In the genomic region with DNA sequence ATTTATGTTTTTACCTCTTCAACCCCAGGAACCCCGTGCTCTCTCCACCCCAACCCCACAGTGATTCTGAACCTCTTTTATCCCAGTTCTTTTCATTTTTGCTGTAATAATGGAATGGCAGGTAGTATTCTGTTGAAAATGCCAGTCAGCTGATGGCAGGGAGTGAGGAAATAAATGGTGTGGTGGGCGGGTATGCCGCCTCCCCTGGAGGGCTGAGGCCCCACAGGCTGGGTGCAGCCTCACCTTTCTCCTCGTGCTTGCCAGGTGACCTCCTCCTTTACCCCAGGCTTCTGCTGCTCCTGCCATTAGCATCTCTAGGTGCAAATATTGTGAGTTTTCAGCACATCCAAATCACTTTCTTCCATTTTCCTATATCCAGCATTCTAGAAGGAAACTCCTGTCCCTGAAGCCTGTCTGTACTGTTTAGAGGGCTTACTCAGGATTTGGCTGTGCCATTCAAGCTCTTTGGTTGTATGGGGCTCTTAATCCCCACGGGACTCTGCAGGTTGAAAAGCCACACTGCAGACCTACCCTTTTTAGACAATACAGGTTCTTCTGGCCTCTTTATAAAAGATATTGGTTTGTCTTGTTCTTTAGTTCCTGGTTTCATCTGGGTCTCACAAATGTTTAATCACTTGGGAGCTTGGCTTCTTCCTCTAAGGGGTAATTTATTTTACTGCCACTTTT, we compare ENCODE assay signal across 22 cellular contexts.
DNase-seq lines count a peak whose midpoint lies in the region; ATAC-seq and TF ChIP-seq lines count a peak whose summit lies in the region.
"Had no signal": no experiment of that assay in that cellular context is flagged by ENCODE, and none has a peak within 500 bp of the region (broad histone marks: within the 10 kb centered on the region; RNA-seq: fewer than 3 reads in every experiment).

No MANE protein-coding gene starts in this region.

- H3K36me3 Mint-ChIP-seq in CD8-positive, alpha-beta T cell: peaks cover 9% of the 10 kb centered on the region

- H3K4me3 ChIP-seq in BLaER1 treated with 17β-estradiol and CSF1 and Interleukin-3, amounts not matched to agents 10 nM and 100 nM: no peak overlapping the region
- H3K4me3 ChIP-seq in CD8-positive, alpha-beta T cell (ENCODE audit: low read depth, low read length): no peak overlapping the region
- no peak overlapping the region for H3K4me3 ChIP-seq in WERI-Rb-1 (ENCODE audit: low read depth, low read length)
- H3K4me3 ChIP-seq: upper lobe of left lung had no signal

- H3K4me2 ChIP-seq in BLaER1 treated with 17β-estradiol and CSF1 and Interleukin-3, amounts not matched to agents 10 nM and 100 nM: peak overlapping the region; percentile 18 to 70 (median 53); a peak in 19 of 22 replicates
- H3K4me2 ChIP-seq: KMS-11 had no signal

- H3K27me3 ChIP-seq in BLaER1 treated with 17β-estradiol and CSF1 and Interleukin-3, amounts not matched to agents 10 nM and 100 nM: no peaks in the 10 kb centered on the region
- H3K27me3 ChIP-seq in CD8-positive, alpha-beta T cell (ENCODE audit: insufficient read depth, low read length): no peaks in the 10 kb centered on the region
- no peaks in the 10 kb centered on the region for H3K27me3 ChIP-seq in WERI-Rb-1 (ENCODE audit: insufficient read depth, low read depth, severe bottlenecking)
- H3K27me3 ChIP-seq: BE2C, upper lobe of left lung had no signal

- peaks cover 77% of the 10 kb centered on the region for H3K4me1 Mint-ChIP-seq in CD8-positive, alpha-beta T cell (ENCODE audit: low read depth)

- CTCF ChIA-PET in CD8-positive, alpha-beta T cell (lab: Charles Lee): interaction anchor here (0.6 to 0.8 kb wide), 2 partner anchors 9 to 17 kb away, joined by 3 read pairs; no protein-coding TSS in a partner anchor

- in situ Hi-C loops in GM13976 (cut with MboI; ENCODE audit: low sequenced_read_pairs, unreplicated experiment): no loop called here

- peaks cover 7 to 33% (median 17%) of the 10 kb centered on the region in 11 experiments; a peak in 16 of 22 replicates for H3K36me3 ChIP-seq in BLaER1 treated with 17β-estradiol and CSF1 and Interleukin-3, amounts not matched to agents 10 nM and 100 nM
- H3K36me3 ChIP-seq in CD8-positive, alpha-beta T cell (ENCODE audit: insufficient read depth, low read length): no peaks in the 10 kb centered on the region
- H3K36me3 ChIP-seq in WERI-Rb-1: peaks cover 12% of the 10 kb centered on the region
- H3K36me3 ChIP-seq: upper lobe of left lung had no signal

- peaks cover 0 to 8% (median 0%) of the 10 kb centered on the region in 11 experiments; a peak in 2 of 22 replicates for H3K9me3 ChIP-seq in BLaER1 treated with 17β-estradiol and CSF1 and Interleukin-3, amounts not matched to agents 10 nM and 100 nM (replicated peaks in 1 of 11)
- no peaks in the 10 kb centered on the region for H3K9me3 ChIP-seq in CD8-positive, alpha-beta T cell (ENCODE audit: low read length)
- H3K9me3 ChIP-seq in WERI-Rb-1 (ENCODE audit: severe bottlenecking): no peaks in the 10 kb centered on the region
- H3K9me3 ChIP-seq: BE2C, upper lobe of left lung had no signal

- intact Hi-C loops in CD8-positive, alpha-beta T cell (cut with DNase I, micrococcal nuclease): no loop called here
- intact Hi-C loops in left colon (cut with DNase I, micrococcal nuclease): no loop called here

- ATAC-seq in CD8-positive, alpha-beta T cell: no peak
- ATAC-seq in left colon (peak; percentile 49), GM18867 (IDR thresholded peaks at IDR 0.05; ENCODE audit: unreplicated experiment) (no peak)
- ATAC-seq: activated CD4-positive, CD25-positive, alpha-beta regulatory T cell treated with anti-CD3 and anti-CD28 coated beads, Interleukin-2, amount 50 U/mL, for 24 hours; HCT116; T-cell had no signal

- 0 out of 22 replicates have a peak overlapping the region, but pooled peaks of 1 of the 11 experiments have one; percentile 11 for H3K9ac ChIP-seq in BLaER1 treated with 17β-estradiol and CSF1 and Interleukin-3, amounts not matched to agents 10 nM and 100 nM
- H3K9ac ChIP-seq: KMS-11 had no signal

- POLR2A ChIA-PET in CD8-positive, alpha-beta T cell (lab: Charles Lee): interaction anchor here (0.7 kb wide), 1 partner anchor 23 kb away, joined by 3 read pairs; no protein-coding TSS in a partner anchor

- H3K27me3 Mint-ChIP-seq in CD8-positive, alpha-beta T cell (ENCODE audit: low read depth): no peaks in the 10 kb centered on the region
- H3K27me3 Mint-ChIP-seq: T-cell had no signal

- H3K4me1 ChIP-seq in BLaER1 treated with 17β-estradiol and CSF1 and Interleukin-3, amounts not matched to agents 10 nM and 100 nM: peaks cover 63 to 92% (median 86%) of the 10 kb centered on the region in 10 experiments
- H3K4me1 ChIP-seq in CD8-positive, alpha-beta T cell (ENCODE audit: insufficient read depth, low read length): peaks cover 15% of the 10 kb centered on the region

- H3K27ac ChIP-seq in BLaER1 treated with 17β-estradiol and CSF1 and Interleukin-3, amounts not matched to agents 10 nM and 100 nM: peak overlapping the region in 1 of 11 experiments; percentile 22; a peak in 2 of 22 replicates
- no peak overlapping the region for H3K27ac ChIP-seq in CD8-positive, alpha-beta T cell (ENCODE audit: low read depth, low read length)
- H3K27ac ChIP-seq in WERI-Rb-1: no peak overlapping the region
- H3K27ac ChIP-seq: KMS-11, upper lobe of left lung had no signal

- no peaks in the 10 kb centered on the region for H3K9me3 Mint-ChIP-seq in CD8-positive, alpha-beta T cell
- H3K9me3 Mint-ChIP-seq: T-cell had no signal

- DNase-seq in CD8-positive, alpha-beta T cell: no peak
- peak; percentile 58 for DNase-seq in WERI-Rb-1
- DNase-seq in left colon: no peak
- no peak for DNase-seq in GM13976 (ENCODE audit: low spot score)
- DNase-seq in DMS53 treated with DMSO at 0.1 percent for 48 hours (lab: John Stamatoyannopoulos, UW; ENCODE audit: unreplicated experiment): no peak
- no peak for DNase-seq in DMS114 treated with DMSO at 0.1 percent for 48 hours (lab: John Stamatoyannopoulos, UW; ENCODE audit: unreplicated experiment)
- DNase-seq: activated naive CD4-positive, alpha-beta T cell treated with Interleukin-2 at 50 U/mL for 16 hours; BE2C; dermis blood vessel endothelial cell; DMS 273 treated with DMSO at 0.1 percent for 48 hours; mammary epithelial cell; NCI-H1436; NCI-H446; stimulated activated CD4-positive, alpha-beta T cell treated with anti-CD3 and anti-CD28 coated beads, Interleukin-12 subunit alpha, Interleukin-12 subunit beta, amount 100 ng/mL, for 4 hours; stimulated activated naive CD4-positive, alpha-beta T cell; T-cell had no signal

- TF ChIP-seq CTCF in CD8-positive, alpha-beta T cell (IDR thresholded peaks at IDR 0.05): no peak
- TF ChIP-seq CTCF in WERI-Rb-1 (IDR thresholded peaks at IDR 0.05; ENCODE audit: low read depth, low read length) (0 out of 2 replicates have a peak, but pooled peaks have one; percentile 18), GM13976 (IDR thresholded peaks at IDR 0.05; ENCODE audit: borderline replicate concordance, control extremely low read depth, extremely low read depth, insufficient read depth, missing control alignments) (no peak)

- peak overlapping the region; percentile 2 for H3K27ac Mint-ChIP-seq in CD8-positive, alpha-beta T cell

- peaks cover 51 to 97% (median 79%) of the 10 kb centered on the region in 11 experiments for H4K20me1 ChIP-seq in BLaER1 treated with 17β-estradiol and CSF1 and Interleukin-3, amounts not matched to agents 10 nM and 100 nM

- H3K4me3 Mint-ChIP-seq in CD8-positive, alpha-beta T cell: no peak overlapping the region
- H3K4me3 Mint-ChIP-seq: T-cell had no signal
